17 cellular contexts compared by ENCODE assay signal in the genomic region with DNA sequence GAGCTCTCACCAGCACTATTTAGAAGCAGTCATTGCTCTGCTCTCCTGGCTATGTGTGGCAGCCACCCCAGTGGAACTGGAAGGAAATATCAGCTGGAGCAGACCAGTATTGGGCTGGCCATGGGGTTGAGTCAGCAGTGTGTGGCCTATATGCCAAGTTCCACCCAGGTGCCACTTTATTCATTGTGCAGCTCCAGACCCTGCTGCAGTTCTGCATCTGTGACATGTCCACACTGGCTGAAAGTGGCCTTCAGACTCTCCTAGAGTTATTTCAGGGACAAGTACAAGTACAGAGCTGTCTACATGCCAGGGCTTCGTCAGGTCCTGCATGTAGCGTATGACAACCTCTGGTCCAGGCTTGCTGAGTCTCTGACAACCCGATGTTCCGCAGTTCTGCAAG. TPM values are rescaled to one million over a fixed set of nuclear protein-coding genes. Genes with fewer than 3 reads are reported as not detected.
DNase-seq lines count a peak whose midpoint lies in the region; ATAC-seq and TF ChIP-seq lines count a peak whose summit lies in the region.
"Had no signal": no experiment of that assay in that cellular context is flagged by ENCODE, and none has a peak within 500 bp of the region (broad histone marks: within the 10 kb centered on the region; RNA-seq: fewer than 3 reads in every experiment).

No MANE protein-coding gene starts in this region.

- no peak overlapping the region for H3K27ac ChIP-seq in thoracic aorta
- H3K27ac ChIP-seq: C4-2B had no signal

- H3K36me3 ChIP-seq in thoracic aorta: peaks cover 32% of the 10 kb centered on the region

- H3K4me3 ChIP-seq in thoracic aorta: no peak overlapping the region

- intact Hi-C loops in left colon (cut with DNase I, micrococcal nuclease): no loop called here

- H3K4me1 ChIP-seq in thoracic aorta (ENCODE audit: control insufficient read depth in 1 of 2, low read depth in 2 of 2): peaks cover 0 to 2% of the 10 kb centered on the region in 2 donors

- DNase-seq in NAMALWA (ENCODE audit: low spot score): peak; percentile 47
- peak; percentile 10 for DNase-seq in dermis blood vessel endothelial cell
- DNase-seq in left colon: no peak
- DNase-seq in thoracic aorta (ENCODE audit: low spot score): no peak
- DNase-seq: activated CD4-positive, alpha-beta T cell treated with anti-CD3 and anti-CD28 coated beads, Interleukin-2, amount 10 ng/mL, durations not matched to agents 7 days and 5 days; activated gamma-delta T cell treated with Interleukin-2 at 50 U/mL for 16 hours; amniotic stem cell; DMS 273 treated with DMSO at 0.1 percent for 48 hours; effector CD4-positive, alpha-beta T cell; head of caudate nucleus; islet precursor cell; NCI-H1694; stimulated activated CD4-positive, alpha-beta T cell treated with anti-CD3 and anti-CD28 coated beads, Interleukin-2, amount 100 ng/mL, for 48 hours had no signal

- ATAC-seq in left colon (peak; percentile 10), thoracic aorta (ENCODE audit: insufficient number of reproducible peaks, low FRiP score, low read depth) (no peak), HG03354 (IDR thresholded peaks at IDR 0.05; ENCODE audit: poor library complexity, severe bottlenecking, unreplicated experiment) (no peak), GM19328 (IDR thresholded peaks at IDR 0.05; ENCODE audit: unreplicated experiment) (no peak), HG03175 (IDR thresholded peaks at IDR 0.05; ENCODE audit: unreplicated experiment) (no peak)

- H3K9me3 ChIP-seq in thoracic aorta: no peaks in the 10 kb centered on the region

- TF ChIP-seq CTCF in thoracic aorta (IDR thresholded peaks at IDR 0.05): peak; percentile 16

- no peaks in the 10 kb centered on the region for H3K27me3 ChIP-seq in thoracic aorta (replicated peaks; ENCODE audit: insufficient read depth)

RNA-seq across cellular contexts. Expression of a gene that starts 55.2 kb away (rescaled TPM):
- total RNA-seq in dermis blood vessel endothelial cell (35.7 and 50.2 TPM in 2 replicates), left colon (10 to 100 TPM; 63.0 to 81.6 TPM), thoracic aorta (10 to 100 TPM; 77.7 to 91.5 TPM)

Comparison
In these comparisons a context has a peak if more than half of its experiments do, and no peak if none do; other contexts are left out.
1. DNase-seq: peak in NAMALWA (single experiment) and dermis blood vessel endothelial cell (single experiment); none in left colon (0 of 2) and thoracic aorta (single experiment).